In the genomic region with DNA sequence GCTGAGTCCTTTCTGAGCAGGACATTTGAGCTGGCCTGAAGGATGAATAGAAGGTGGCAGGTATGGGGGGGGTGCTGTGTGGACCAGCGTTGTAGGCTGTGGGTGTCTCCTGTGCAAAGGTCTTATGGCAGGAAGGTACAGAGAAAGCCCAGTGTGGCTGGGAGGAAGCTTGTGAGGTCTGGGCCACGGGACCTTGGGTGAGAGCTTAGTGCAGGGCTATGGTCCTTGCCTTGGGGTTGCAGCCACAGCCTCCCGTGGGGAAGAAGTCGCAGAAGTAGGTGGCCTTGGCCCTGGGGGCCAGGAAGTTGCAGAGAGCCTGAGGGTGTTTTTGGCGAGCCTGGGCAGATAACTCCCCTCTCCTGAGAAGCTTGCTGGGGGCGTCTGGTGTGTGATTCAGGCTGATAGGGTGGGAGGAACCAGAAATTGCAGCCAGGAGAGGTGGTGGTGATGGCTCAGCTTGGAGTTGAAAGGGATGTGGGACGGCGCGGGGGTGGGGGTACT, we compare ENCODE assay signal across 8 cellular contexts. TPM values are rescaled to one million over a fixed set of nuclear protein-coding genes. Genes with fewer than 3 reads are reported as not detected.
DNase-seq lines count a peak whose midpoint lies in the region; ATAC-seq and TF ChIP-seq lines count a peak whose summit lies in the region.

No MANE protein-coding gene starts in this region.

- H3K14ac ChIP-seq in neuronal stem cell (ENCODE audit: low read length): no peak overlapping the region

- no peak for TF ChIP-seq EP300 in SK-N-SH (IDR thresholded peaks at IDR 0.05; ENCODE audit: borderline replicate concordance in 1 of 2, low read depth in 1 of 2, low read length in 1 of 2)

- no peak for ATAC-seq in HG02973 (IDR thresholded peaks at IDR 0.05; ENCODE audit: unreplicated experiment)

- peak overlapping the region; percentile 86 for H3K18ac ChIP-seq in neuronal stem cell (ENCODE audit: low read length)

- H3K27me3 ChIP-seq in SK-N-SH (ENCODE audit: insufficient read depth): no peaks in the 10 kb centered on the region
- H3K27me3 ChIP-seq in neuronal stem cell (ENCODE audit: control insufficient read depth in 3 of 3, insufficient read depth in 3 of 3, low read depth in 1 of 3, low read length in 3 of 3): peaks cover 2 to 13% (median 6%) of the 10 kb centered on the region in 3 experiments

- peak; percentile 58 for DNase-seq in SIG-M5 treated with dmso at 0.1 percent for 504 hours (lab: John Stamatoyannopoulos, UW; ENCODE audit: unreplicated experiment)
- no peak for DNase-seq in SIG-M5 (lab: John Stamatoyannopoulos, UW)
- DNase-seq in SK-N-SH: peak; percentile 81
- no peak for DNase-seq in epithelial cell of prostate (ENCODE audit: low read depth, low spot score)
- DNase-seq in neuronal stem cell (ENCODE audit: low spot score): no peak
- DNase-seq in NCI-H1694 treated with DMSO at 0.1 percent for 48 hours (lab: John Stamatoyannopoulos, UW): no peak
- DNase-seq in RPMI8226: no peak

- H2BK15ac ChIP-seq in neuronal stem cell (ENCODE audit: low read length): peak overlapping the region; percentile 11

- H3K36me3 ChIP-seq in SK-N-SH (replicated peaks in 1 of 2; ENCODE audit: control insufficient read depth in 1 of 2, insufficient read depth in 2 of 2, low read length in 1 of 2) (peaks cover 4 to 24% of the 10 kb centered on the region in 2 experiments), neuronal stem cell (replicated peaks in 1 of 2; ENCODE audit: control insufficient read depth in 2 of 2, insufficient read depth in 2 of 2, low read length in 2 of 2) (peaks cover 3 to 32% of the 10 kb centered on the region in 2 donors)

- H3K4me3 ChIP-seq in SK-N-SH (ENCODE audit: low read depth in 2 of 2, low read length in 1 of 2) (peak overlapping the region; percentile 63 to 99), neuronal stem cell (ENCODE audit: low read length in 2 of 2) (peak overlapping the region; percentile 68 to 86)

- H3F3A ChIP-seq in SK-N-SH (replicated peaks; ENCODE audit: insufficient read depth): peaks cover 43% of the 10 kb centered on the region

- H4K8ac ChIP-seq in neuronal stem cell (ENCODE audit: low read depth, low read length): peak overlapping the region; percentile 85

- H3K4me1 ChIP-seq in SK-N-SH (ENCODE audit: control insufficient read depth in 1 of 2, insufficient read depth in 2 of 2, low read depth in 1 of 2, low read length in 1 of 2): peaks cover 36 to 48% of the 10 kb centered on the region in 2 experiments; a peak in 3 of 4 replicates
- H3K4me1 ChIP-seq in neuronal stem cell (ENCODE audit: control insufficient read depth in 2 of 2, insufficient read depth in 1 of 2, low read depth in 1 of 2, low read length in 2 of 2): peaks cover 22 to 43% of the 10 kb centered on the region in 2 donors

- H3K4ac ChIP-seq in neuronal stem cell (ENCODE audit: low read length): no peak overlapping the region

- peaks cover 37% of the 10 kb centered on the region for H3K79me1 ChIP-seq in neuronal stem cell (ENCODE audit: low read depth, low read length)

- H2BK5ac ChIP-seq in neuronal stem cell (ENCODE audit: low read length): peak overlapping the region; percentile 88

- H2BK120ac ChIP-seq in neuronal stem cell (ENCODE audit: low read depth, low read length): no peak overlapping the region

- POLR2A ChIA-PET in SK-N-SH (lab: Yijun Ruan, JAX): interaction anchor here (1.2 to 1.8 kb wide), 5 partner anchors 18 to 67 kb away, joined by 3 to 10 read pairs (median 3); no protein-coding TSS in a partner anchor

- peaks cover 82% of the 10 kb centered on the region for H3K79me2 ChIP-seq in SK-N-SH (ENCODE audit: insufficient read depth)

- peaks cover 39% of the 10 kb centered on the region for H4K20me1 ChIP-seq in SK-N-SH (ENCODE audit: insufficient read depth)

- no peak for TF ChIP-seq RAD21 in SK-N-SH (IDR thresholded peaks at IDR 0.05; ENCODE audit: low read length)

- no peaks in the 10 kb centered on the region for H3K9me2 ChIP-seq in SK-N-SH

- no peak for TF ChIP-seq CTCF in SK-N-SH (IDR thresholded peaks at IDR 0.05)

- H3K9ac ChIP-seq in SK-N-SH: peak overlapping the region; percentile 94
- H3K9ac ChIP-seq in neuronal stem cell (ENCODE audit: low read depth, low read length, poor library complexity): peak overlapping the region; percentile 89

- WGBS in SK-N-SH (ENCODE audit: low lambda C conversion rate): 2% methylated on average over 9 of the region's 9 CpGs
- WGBS in neuronal stem cell (ENCODE audit: extremely low coverage in 2 of 2, insufficient read length in 2 of 2, insufficient replicate concordance in 1 of 2), 2 donors: no CpG with 5 or more reads among the region's 9 CpGs

- H3K27ac ChIP-seq in SK-N-SH (ENCODE audit: low read depth in 2 of 2, low read length in 1 of 2): peak overlapping the region; percentile 88 to 92
- H3K27ac ChIP-seq in epithelial cell of prostate: peak overlapping the region; percentile 96
- H3K27ac ChIP-seq in neuronal stem cell (replicated peaks; ENCODE audit: low read length): peak overlapping the region; percentile 94

- H3K4me2 ChIP-seq in SK-N-SH (peak overlapping the region; percentile 97), neuronal stem cell (ENCODE audit: insufficient read depth, low read length, poor library complexity, severe bottlenecking) (peak overlapping the region; percentile 95)

- peak overlapping the region; percentile 3 for H2BK12ac ChIP-seq in neuronal stem cell (ENCODE audit: low read length)

- H2AK5ac ChIP-seq in neuronal stem cell (ENCODE audit: low read depth, low read length): peak overlapping the region; percentile 97

- no peak overlapping the region for H2AFZ ChIP-seq in SK-N-SH (ENCODE audit: low read depth)
- no peak overlapping the region for H2AFZ ChIP-seq in neuronal stem cell (ENCODE audit: low read length)

- CTCF ChIA-PET in SK-N-SH (lab: Yijun Ruan, JAX): interaction anchor here (0.9 to 2.2 kb wide), 15 partner anchors 13 to 109 kb away, joined by 3 to 12 read pairs (median 4); no protein-coding TSS in a partner anchor

- H4K91ac ChIP-seq in neuronal stem cell (ENCODE audit: low read depth, low read length, poor library complexity): no peak overlapping the region

- H3K9me3 ChIP-seq in SK-N-SH (no peaks in the 10 kb centered on the region), neuronal stem cell (replicated peaks in 1 of 2; ENCODE audit: control insufficient read depth in 2 of 2, insufficient read depth in 1 of 2, low read depth in 1 of 2, low read length in 2 of 2) (no peaks in the 10 kb centered on the region)

- no peak overlapping the region for H3K23ac ChIP-seq in neuronal stem cell (ENCODE audit: low read depth, low read length, poor library complexity)

TF ChIP-seq in SK-N-SH, 30 proteins besides CTCF, POLR2A, EP300 and RAD21:
- TF ChIP-seq TAF1 (IDR thresholded peaks at IDR 0.05; ENCODE audit: borderline replicate concordance, low read depth, low read length) (no peak; the same call in 1 of the 2 replicates), GATA2 (CRISPR knock-in tag; IDR thresholded peaks at IDR 0.05) (peak; percentile 57; the same call in 1 of the 2 replicates), MEF2A (IDR thresholded peaks at IDR 0.05; ENCODE audit: borderline replicate concordance, low read depth) (no peak), POLR2AphosphoS5 (IDR thresholded peaks at IDR 0.05; ENCODE audit: low read depth, low read length) (peak; percentile 28)

RNA-seq across cellular contexts. Expression of a gene that starts 3.0 kb away (rescaled TPM):
- 222 and 287 TPM in 2 replicates for polyA plus RNA-seq in SK-N-SH (2012; rRNA removed)
- polyA plus RNA-seq in SK-N-SH (2012; cell fraction: cytosol; rRNA removed): 108 and 201 TPM in 2 replicates
- polyA plus RNA-seq in SK-N-SH (2012; cell fraction: nucleus; rRNA removed): 255 and 304 TPM in 2 replicates
- 203 TPM for polyA plus RNA-seq in neuronal stem cell (2013, experiment 1 of 2)
- 202 TPM for polyA plus RNA-seq in neuronal stem cell (2013, experiment 2 of 2)

Comparison
In these comparisons a context has a peak if more than half of its experiments do, and no peak if none do; other contexts are left out.
1. DNase-seq: peak in SIG-M5 treated with dmso at 0.1 percent for 504 hours (single experiment) and SK-N-SH (single experiment); none in SIG-M5 (single experiment), epithelial cell of prostate (single experiment), neuronal stem cell (single experiment), NCI-H1694 treated with DMSO at 0.1 percent for 48 hours (single experiment) and RPMI8226 (single experiment).
2. Peak in every context shown above with its lines, with median percentiles within 50 percentile points of each other: H3K27ac ChIP-seq.